17 cellular contexts compared by ENCODE assay signal in the genomic region with DNA sequence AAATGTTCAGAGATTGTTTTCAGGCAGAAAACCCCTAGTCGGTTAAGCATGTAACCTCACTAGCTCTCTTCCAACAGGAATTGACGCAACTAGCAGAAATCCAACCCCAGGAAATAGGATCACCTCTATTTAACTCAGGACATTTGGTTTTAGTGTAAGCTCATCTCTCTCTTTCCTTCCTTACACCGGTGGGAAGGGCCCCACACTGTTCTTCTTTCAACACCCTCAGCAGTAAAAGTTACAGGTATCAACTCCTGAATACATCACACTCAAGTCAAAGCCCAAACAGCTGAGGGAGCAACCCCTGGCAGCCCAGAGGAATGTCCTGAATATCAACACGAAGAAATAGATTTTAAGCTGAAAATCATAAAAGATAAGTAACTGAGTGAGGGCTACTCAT.
DNase-seq lines count a peak whose midpoint lies in the region; ATAC-seq and TF ChIP-seq lines count a peak whose summit lies in the region.
"Had no signal": no experiment of that assay in that cellular context is flagged by ENCODE, and none has a peak within 500 bp of the region (broad histone marks: within the 10 kb centered on the region; RNA-seq: fewer than 3 reads in every experiment).

No MANE protein-coding gene starts in this region.

- no peaks in the 10 kb centered on the region for H4K20me1 ChIP-seq in H9 (ENCODE audit: control insufficient read depth, insufficient read depth, insufficient read length)
- H4K20me1 ChIP-seq: BLaER1 had no signal

- H3K4me3 Mint-ChIP-seq in H9 (no peak overlapping the region), WTC11 (no peak overlapping the region), endothelial cell (ENCODE audit: unreplicated experiment) (no peak overlapping the region)
- H3K4me3 Mint-ChIP-seq: CD14-positive monocyte; CD8-positive, alpha-beta T cell; HFFc6 had no signal

- H3K18ac ChIP-seq in H9 (ENCODE audit: insufficient read length, low read depth, low read length) (no peak overlapping the region), mesendoderm (ENCODE audit: low read length) (peak overlapping the region; percentile 47)

- no CpG with 5 or more reads among the region's 4 CpGs for WGBS in H9 (ENCODE audit: extremely low coverage, insufficient read length, low lambda C conversion rate)
- WGBS in mesendoderm (ENCODE audit: extremely low coverage, insufficient coverage, low lambda C conversion rate), result no CpG with 5 or more reads among the region's 4 CpGs

- H4K8ac ChIP-seq in H9 (replicated peaks; ENCODE audit: insufficient read length, low read depth, low read length) (no peak overlapping the region), mesendoderm (ENCODE audit: low read depth, low read length) (no peak overlapping the region)

- no peak overlapping the region for H4K5ac ChIP-seq in H9 (ENCODE audit: insufficient read length, low read depth, low read length)
- H4K5ac ChIP-seq in mesendoderm (ENCODE audit: low read length), result no peak overlapping the region

- H2BK120ac ChIP-seq in H9 (ENCODE audit: low read depth, low read length, poor library complexity, severe bottlenecking) (no peak overlapping the region), mesendoderm (ENCODE audit: low read depth, low read length) (peak overlapping the region; percentile 82)

- H3K36me3 ChIP-seq in mesendoderm (ENCODE audit: control insufficient read depth, insufficient read depth, low read length), result no peaks in the 10 kb centered on the region
- H3K36me3 ChIP-seq: BLaER1 had no signal

- H3K9me3 ChIP-seq in H9 (ENCODE audit: control insufficient read depth, low read depth, low read length), result no peaks in the 10 kb centered on the region
- H3K9me3 ChIP-seq: BLaER1 had no signal

- H2BK12ac ChIP-seq in H9 (ENCODE audit: insufficient read length, low read depth, low read length), result no peak overlapping the region

- CTCF ChIA-PET in WTC11 (lab: Charles Lee), result no interaction called here

- H2BK15ac ChIP-seq in H9 (ENCODE audit: low read depth, low read length), result no peak overlapping the region
- H2BK15ac ChIP-seq in mesendoderm (replicated peaks; ENCODE audit: low read depth), result no peak overlapping the region

- TF ChIP-seq CTCF in H9 (conservative IDR thresholded peaks at IDR 0.05) (no peak), WTC11 (IDR thresholded peaks at IDR 0.05) (no peak), endothelial cell (IDR thresholded peaks at IDR 0.05; ENCODE audit: unreplicated experiment) (no peak)

- POLR2A ChIA-PET in WTC11 (lab: Charles Lee), result no interaction called here

- H3K27ac ChIP-seq in H9 (ENCODE audit: insufficient read length, low read depth, low read length) (no peak overlapping the region), mesendoderm (ENCODE audit: low read depth, low read length) (peak overlapping the region; percentile 73)
- H3K27ac ChIP-seq: BLaER1 had no signal

- H3K14ac ChIP-seq in H9 (ENCODE audit: insufficient read depth, low read length), result no peak overlapping the region

- no peaks in the 10 kb centered on the region for H3K79me1 ChIP-seq in H9 (ENCODE audit: insufficient read depth, low read depth, low read length, poor library complexity, severe bottlenecking)
- no peaks in the 10 kb centered on the region for H3K79me1 ChIP-seq in mesendoderm (ENCODE audit: low read length)

- H2AFZ ChIP-seq in H9 (ENCODE audit: low read length), result no peak overlapping the region

- H3K27me3 Mint-ChIP-seq in H9 (ENCODE audit: low read depth) (no peaks in the 10 kb centered on the region), WTC11 (ENCODE audit: low read depth) (no peaks in the 10 kb centered on the region), endothelial cell (ENCODE audit: unreplicated experiment) (peaks cover 2% of the 10 kb centered on the region)

- H4K91ac ChIP-seq in H9 (ENCODE audit: insufficient read length, low read depth, low read length), result no peak overlapping the region

- peak; percentile 60; the same call in 1 of the 2 replicates for ATAC-seq in WTC11
- ATAC-seq in GM18520 (IDR thresholded peaks at IDR 0.05; ENCODE audit: unreplicated experiment), result no peak
- ATAC-seq: CD8-positive, alpha-beta T cell; HCT116 had no signal

- H3K27ac Mint-ChIP-seq in H9 (peak overlapping the region; percentile 35 to 96 (median 86); a peak in 4 of 7 replicates), WTC11 (peak overlapping the region; percentile 87), endothelial cell (ENCODE audit: unreplicated experiment) (peak overlapping the region; percentile 51)
- H3K27ac Mint-ChIP-seq: CD14-positive monocyte; CD8-positive, alpha-beta T cell; HFFc6 had no signal

- H3K79me2 ChIP-seq in H9 (ENCODE audit: insufficient read depth, low read length) (no peaks in the 10 kb centered on the region), mesendoderm (ENCODE audit: control insufficient read depth, insufficient read depth, low read length) (no peaks in the 10 kb centered on the region)

- no peak overlapping the region for H2AK5ac ChIP-seq in H9 (ENCODE audit: insufficient read length, low read length)
- H2AK5ac ChIP-seq in mesendoderm (ENCODE audit: low read length), result no peak overlapping the region

- DNase-seq in H9, result no peak
- no peak for DNase-seq in WTC11 (ENCODE audit: low spot score)
- no peak for DNase-seq in endothelial cell (ENCODE audit: low spot score)
- no peak for DNase-seq in mesendoderm
- no peak for DNase-seq in NCI-H69 (lab: John Stamatoyannopoulos, UW)
- DNase-seq in activated naive CD4-positive, alpha-beta T cell treated with anti-CD3 and anti-CD28 coated beads, Interleukin-2, amount 50 U/mL, for 16 hours, result no peak
- DNase-seq in activated CD8-positive, alpha-beta memory T cell treated with anti-CD3 and anti-CD28 coated beads, Interleukin-2, amount 50 U/mL, for 4 hours, result no peak
- DNase-seq: 8988T; Calu3; CD8-positive, alpha-beta T cell; DMS79 treated with DMSO at 0.1 percent for 48 hours; GF-D8; HFFc6 had no signal

- H3K9me3 Mint-ChIP-seq in H9, result peaks cover 0 to 4% of the 10 kb centered on the region in 2 experiments; a peak in 2 of 5 replicates
- peaks cover 16% of the 10 kb centered on the region for H3K9me3 Mint-ChIP-seq in WTC11
- no peaks in the 10 kb centered on the region for H3K9me3 Mint-ChIP-seq in endothelial cell (ENCODE audit: unreplicated experiment)

- H3K4ac ChIP-seq in H9 (ENCODE audit: low read depth, low read length) (no peak overlapping the region), mesendoderm (ENCODE audit: low read depth, low read length) (no peak overlapping the region)

- H3K4me2 ChIP-seq in H9 (ENCODE audit: insufficient read depth, insufficient read length, low read length) (no peak overlapping the region), mesendoderm (ENCODE audit: low read length) (no peak overlapping the region)
- H3K4me2 ChIP-seq: BLaER1 had no signal

- no peak overlapping the region for H3K4me3 ChIP-seq in mesendoderm (ENCODE audit: low read length)
- H3K4me3 ChIP-seq: BLaER1 had no signal

- H2BK20ac ChIP-seq in H9 (ENCODE audit: low read depth, low read length, poor library complexity, severe bottlenecking), result no peak overlapping the region

- H3K27me3 ChIP-seq in H9 (ENCODE audit: insufficient read depth, low read length) (no peaks in the 10 kb centered on the region), mesendoderm (ENCODE audit: insufficient read depth, low read length, poor library complexity) (no peaks in the 10 kb centered on the region)
- H3K27me3 ChIP-seq: BLaER1 had no signal

- peaks cover 6% of the 10 kb centered on the region for H3K4me1 ChIP-seq in H9 (ENCODE audit: insufficient read depth, low read length)
- peaks cover 2% of the 10 kb centered on the region for H3K4me1 ChIP-seq in mesendoderm (ENCODE audit: control insufficient read depth, low read depth, low read length)
- H3K4me1 ChIP-seq: BLaER1 had no signal

- H2BK5ac ChIP-seq in H9 (ENCODE audit: insufficient read length, low read length) (no peak overlapping the region), mesendoderm (ENCODE audit: low read length) (no peak overlapping the region)

- H3K4me1 Mint-ChIP-seq in H9, result peaks cover 44 to 57% of the 10 kb centered on the region in 2 experiments
- peaks cover 55% of the 10 kb centered on the region for H3K4me1 Mint-ChIP-seq in WTC11
- peaks cover 16% of the 10 kb centered on the region for H3K4me1 Mint-ChIP-seq in endothelial cell (ENCODE audit: unreplicated experiment)
- H3K4me1 Mint-ChIP-seq: CD14-positive monocyte had no signal

- H3K36me3 Mint-ChIP-seq in H9 (ENCODE audit: insufficient read depth in 1 of 3, low read depth in 3 of 3), result peaks cover 0 to 5% (median 2%) of the 10 kb centered on the region in 3 experiments; a peak in 1 of 7 replicates
- peaks cover 12% of the 10 kb centered on the region; the same call in 1 of the 2 replicates for H3K36me3 Mint-ChIP-seq in WTC11
- H3K36me3 Mint-ChIP-seq in endothelial cell (ENCODE audit: low read depth, unreplicated experiment), result no peaks in the 10 kb centered on the region
- H3K36me3 Mint-ChIP-seq: CD14-positive monocyte; CD8-positive, alpha-beta T cell had no signal

- H3K9ac ChIP-seq in H9 (ENCODE audit: extremely low read depth, insufficient read length, low read length), result no peak overlapping the region
- H3K9ac ChIP-seq in mesendoderm (ENCODE audit: low read length), result no peak overlapping the region
- H3K9ac ChIP-seq: BLaER1 had no signal

- H3K23ac ChIP-seq in H9 (ENCODE audit: insufficient read length, low read depth, low read length) (no peak overlapping the region), mesendoderm (ENCODE audit: low read length) (no peak overlapping the region)

- H3T11ph ChIP-seq in H9 (ENCODE audit: low read length), result no peak overlapping the region

- H3K56ac ChIP-seq in H9 (ENCODE audit: insufficient read length, low read depth, low read length), result no peak overlapping the region
- H3K56ac ChIP-seq in mesendoderm (ENCODE audit: low read length), result no peak overlapping the region

- H3K23me2 ChIP-seq in H9 (ENCODE audit: insufficient read length, low read depth, low read length, poor library complexity, severe bottlenecking), result no peaks in the 10 kb centered on the region

TF ChIP-seq in WTC11, 78 proteins besides CTCF, POLR2A, EP300 and RAD21:
- TF ChIP-seq FOXK1 (CRISPR knock-in tag; IDR thresholded peaks at IDR 0.05) (no peak), NR3C1 (CRISPR knock-in tag; conservative IDR thresholded peaks at IDR 0.05; ENCODE audit: low read depth) (no peak), ZNF138 (CRISPR knock-in tag; conservative IDR thresholded peaks at IDR 0.05) (no peak), EMX1 (CRISPR knock-in tag; IDR thresholded peaks at IDR 0.05) (no peak), CBFB (CRISPR knock-in tag; IDR thresholded peaks at IDR 0.05; ENCODE audit: low read depth) (no peak)
